Comparison of ENCODE assay signal across 8 cellular contexts in the genomic region with DNA sequence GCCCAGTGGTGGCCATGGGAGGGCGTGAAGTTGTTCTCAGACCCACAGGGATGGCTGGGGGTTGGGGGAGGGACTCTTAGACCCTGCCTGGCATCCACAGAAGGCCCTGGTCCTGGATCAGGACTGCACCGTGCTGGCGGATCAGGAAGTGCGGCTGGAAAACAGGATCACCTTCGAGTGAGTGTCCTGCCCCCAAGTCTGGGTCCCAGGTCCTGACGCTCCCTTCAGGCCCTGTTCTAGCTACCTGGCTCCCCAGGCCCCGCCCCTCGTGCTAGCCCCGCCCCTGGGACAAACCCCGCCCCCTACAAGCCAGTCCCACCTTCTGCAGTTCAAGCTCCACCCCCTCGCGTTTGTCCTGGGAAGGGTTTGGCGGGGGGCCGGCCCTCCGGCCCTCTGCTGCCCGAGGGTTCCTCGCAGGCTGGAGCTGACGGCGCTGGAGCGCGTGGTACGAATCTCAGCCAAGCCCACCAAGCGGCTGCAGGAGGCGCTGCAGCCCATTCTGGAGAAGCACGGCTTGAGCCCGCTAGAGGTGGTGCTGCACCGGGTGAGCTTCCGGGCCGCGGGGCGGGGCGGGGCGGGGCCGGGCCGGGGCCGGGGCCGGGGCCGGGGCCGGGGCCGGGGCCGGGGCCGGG. TPM values are rescaled to one million over a fixed set of nuclear protein-coding genes. Genes with fewer than 3 reads are reported as not detected.
DNase-seq lines count a peak whose midpoint lies in the region; ATAC-seq and TF ChIP-seq lines count a peak whose summit lies in the region.

No MANE protein-coding gene starts in this region.

- TF ChIP-seq CTCF in GM10266 (IDR thresholded peaks at IDR 0.05; ENCODE audit: control insufficient read depth, insufficient read depth, low read depth, missing control alignments), result peak; percentile 54
- TF ChIP-seq CTCF in OCI-LY1 (IDR thresholded peaks at IDR 0.05; ENCODE audit: low read length), result peak; percentile 40

- H2BK5ac ChIP-seq in trophoblast cell (ENCODE audit: low read depth, low read length, poor library complexity), result no peak overlapping the region

- no peaks in the 10 kb centered on the region for H3K9me3 Mint-ChIP-seq in activated naive CD8-positive, alpha-beta T cell treated with anti-CD3 and anti-CD28 coated beads, Interleukin-2, amount 10 ng/mL, durations not matched to agents 7 days and 5 days

- H4K20me1 ChIP-seq in OCI-LY1 (ENCODE audit: insufficient read depth, low read length), result no peaks in the 10 kb centered on the region

- no peak overlapping the region for H3K14ac ChIP-seq in trophoblast cell (ENCODE audit: low read length)

- ATAC-seq in HG03432 (IDR thresholded peaks at IDR 0.05; ENCODE audit: unreplicated experiment), result peak; percentile 53
- peak; percentile 84 for ATAC-seq in activated naive CD8-positive, alpha-beta T cell treated with anti-CD3 and anti-CD28 coated beads, Interleukin-2, amount 10 ng/mL, durations not matched to agents 7 days and 5 days (ENCODE audit: low read depth)
- ATAC-seq in Right ventricle myocardium superior (ENCODE audit: poor library complexity), result peak; percentile 62
- no peak for ATAC-seq in GM18909 (IDR thresholded peaks at IDR 0.05; ENCODE audit: poor library complexity, unreplicated experiment)

- H3K9me3 ChIP-seq in OCI-LY1 (ENCODE audit: low read length), result no peaks in the 10 kb centered on the region
- H3K9me3 ChIP-seq in trophoblast cell (ENCODE audit: insufficient read depth, low read depth, low read length), result no peaks in the 10 kb centered on the region

- no peak overlapping the region for H2BK120ac ChIP-seq in trophoblast cell (ENCODE audit: insufficient read depth, low read length, poor library complexity)

- DNase-seq in GM10266 (ENCODE audit: extremely low spot score), result peak; percentile 85
- DNase-seq in activated naive CD8-positive, alpha-beta T cell treated with anti-CD3 and anti-CD28 coated beads, Interleukin-2, amount 10 ng/mL, durations not matched to agents 7 days and 5 days, result peak; percentile 79
- peak; percentile 84 for DNase-seq in Right ventricle myocardium superior
- DNase-seq in trophoblast cell, result peak; percentile 85 to 88
- no peak for DNase-seq in cerebellar nuclear complex (lab: John Stamatoyannopoulos, UW)

- H3K36me3 Mint-ChIP-seq in activated naive CD8-positive, alpha-beta T cell treated with anti-CD3 and anti-CD28 coated beads, Interleukin-2, amount 10 ng/mL, durations not matched to agents 7 days and 5 days, result peaks cover 40% of the 10 kb centered on the region

- H3K27me3 Mint-ChIP-seq in activated naive CD8-positive, alpha-beta T cell treated with anti-CD3 and anti-CD28 coated beads, Interleukin-2, amount 10 ng/mL, durations not matched to agents 7 days and 5 days, result no peaks in the 10 kb centered on the region

- POLR2A ChIA-PET in activated naive CD8-positive, alpha-beta T cell treated with anti-CD3 and anti-CD28 coated beads, Interleukin-2, amount 10 ng/mL, durations not matched to agents 7 days and 5 days (lab: Charles Lee), result interaction anchor here (0.8 to 3.4 kb wide), 13 partner anchors 9 to 101 kb away, joined by 3 to 24 read pairs (median 4); a partner anchor contains a TSS

- no peak overlapping the region for H3K23ac ChIP-seq in trophoblast cell (ENCODE audit: low read length)

- H3K4me1 Mint-ChIP-seq in activated naive CD8-positive, alpha-beta T cell treated with anti-CD3 and anti-CD28 coated beads, Interleukin-2, amount 10 ng/mL, durations not matched to agents 7 days and 5 days, result peaks cover 41% of the 10 kb centered on the region

- peak overlapping the region; percentile 57 for H3K4me3 ChIP-seq in OCI-LY1 (ENCODE audit: low read depth, low read length, poor library complexity, severe bottlenecking)
- peak overlapping the region; percentile 38 for H3K4me3 ChIP-seq in trophoblast cell (ENCODE audit: low read depth, low read length)

- H4K91ac ChIP-seq in trophoblast cell (ENCODE audit: low read depth, low read length), result no peak overlapping the region

- H3K79me2 ChIP-seq in OCI-LY1 (ENCODE audit: insufficient read depth, low read length) (no peaks in the 10 kb centered on the region), trophoblast cell (ENCODE audit: control insufficient read depth, insufficient read depth, low read length, poor library complexity) (peaks cover 7% of the 10 kb centered on the region)

- H3F3A ChIP-seq in OCI-LY1 (ENCODE audit: insufficient read depth, low read length), result no peaks in the 10 kb centered on the region

- no peak overlapping the region for H3K27ac Mint-ChIP-seq in activated naive CD8-positive, alpha-beta T cell treated with anti-CD3 and anti-CD28 coated beads, Interleukin-2, amount 10 ng/mL, durations not matched to agents 7 days and 5 days

- H3K4me3 Mint-ChIP-seq in activated naive CD8-positive, alpha-beta T cell treated with anti-CD3 and anti-CD28 coated beads, Interleukin-2, amount 10 ng/mL, durations not matched to agents 7 days and 5 days, result peak overlapping the region; percentile 61

- no peaks in the 10 kb centered on the region for H3K27me3 ChIP-seq in OCI-LY1 (ENCODE audit: insufficient read depth, low read length)
- H3K27me3 ChIP-seq in trophoblast cell (ENCODE audit: insufficient read depth, low read length), result no peaks in the 10 kb centered on the region

- peak overlapping the region; percentile 37 for H4K8ac ChIP-seq in trophoblast cell (ENCODE audit: low read depth, low read length)

- no CpG with 5 or more reads among the region's 42 CpGs for WGBS in trophoblast cell (ENCODE audit: extremely low coverage, insufficient coverage, insufficient read length)

- H3K27ac ChIP-seq in OCI-LY1 (ENCODE audit: low read depth, low read length, poor library complexity, severe bottlenecking) (peak overlapping the region; percentile 75), trophoblast cell (ENCODE audit: low read depth, low read length) (no peak overlapping the region)

- no peak overlapping the region for H3K18ac ChIP-seq in trophoblast cell (ENCODE audit: low read length)

- no peak overlapping the region for H2AK5ac ChIP-seq in trophoblast cell (ENCODE audit: low read length)

- H3K9ac ChIP-seq in OCI-LY1 (ENCODE audit: low read length), result no peak overlapping the region
- H3K9ac ChIP-seq in trophoblast cell (ENCODE audit: low read length), result no peak overlapping the region

- no peak overlapping the region for H2BK12ac ChIP-seq in trophoblast cell (ENCODE audit: low read length)

- H4K12ac ChIP-seq in trophoblast cell (ENCODE audit: low read depth, low read length), result no peak overlapping the region

- H3K4me2 ChIP-seq in OCI-LY1 (ENCODE audit: low read length) (peak overlapping the region; percentile 3; the same call in 1 of the 2 replicates), trophoblast cell (ENCODE audit: low read length) (peak overlapping the region; percentile 55)

- H3K9me2 ChIP-seq in OCI-LY1 (ENCODE audit: low read depth, low read length), result no peaks in the 10 kb centered on the region

- H3K4ac ChIP-seq in trophoblast cell (ENCODE audit: low read depth, low read length), result no peak overlapping the region

- peaks cover 14% of the 10 kb centered on the region for H3K79me1 ChIP-seq in trophoblast cell (ENCODE audit: low read length)

- intact Hi-C loops in Right ventricle myocardium superior (cut with DNase I), result no loop called here

- H2AFZ ChIP-seq in OCI-LY1 (ENCODE audit: low read length) (no peak overlapping the region), trophoblast cell (ENCODE audit: insufficient read depth, low read length, poor library complexity) (peak overlapping the region; percentile 40)

- H3K36me3 ChIP-seq in OCI-LY1 (ENCODE audit: insufficient read depth, low read length), result peaks cover 29% of the 10 kb centered on the region
- no peaks in the 10 kb centered on the region for H3K36me3 ChIP-seq in trophoblast cell (ENCODE audit: control insufficient read depth in 1 of 2, insufficient read depth in 2 of 2, low read length in 2 of 2)

- peaks cover 29% of the 10 kb centered on the region for H3K4me1 ChIP-seq in OCI-LY1 (ENCODE audit: insufficient read depth, low read length, severe bottlenecking)
- peaks cover 16 to 17% of the 10 kb centered on the region in 2 experiments for H3K4me1 ChIP-seq in trophoblast cell (ENCODE audit: control insufficient read depth in 1 of 2, insufficient read depth in 2 of 2, low read length in 2 of 2)

RNA-seq across cellular contexts. Expression of a gene that starts 12.9 kb away (rescaled TPM):
- total RNA-seq in activated naive CD8-positive, alpha-beta T cell treated with anti-CD3 and anti-CD28 coated beads, Interleukin-2, amount 10 ng/mL, durations not matched to agents 7 days and 5 days, result 100 to 1,000 TPM; 113 to 124 TPM
- total RNA-seq in Right ventricle myocardium superior, result 2.4 TPM
- polyA plus RNA-seq in trophoblast cell (2013), result 9.9 and 10.1 TPM in 2 replicates

RNA-seq across cellular contexts. Expression of a gene that starts 13.6 kb away (rescaled TPM):
- total RNA-seq in activated naive CD8-positive, alpha-beta T cell treated with anti-CD3 and anti-CD28 coated beads, Interleukin-2, amount 10 ng/mL, durations not matched to agents 7 days and 5 days, result 1 to 10 TPM; 1.9 to 2.1 TPM
- total RNA-seq in Right ventricle myocardium superior, result not detected
- polyA plus RNA-seq in trophoblast cell (2013), result not detected in 2 replicates

RNA-seq across cellular contexts. Expression of a gene that starts 19.1 kb away (rescaled TPM):
- 100 to 1,000 TPM; 110 to 116 TPM for total RNA-seq in activated naive CD8-positive, alpha-beta T cell treated with anti-CD3 and anti-CD28 coated beads, Interleukin-2, amount 10 ng/mL, durations not matched to agents 7 days and 5 days
- total RNA-seq in Right ventricle myocardium superior, result 56.8 TPM
- 339 and 340 TPM in 2 replicates for polyA plus RNA-seq in trophoblast cell (2013)

RNA-seq across cellular contexts. Expression of a gene that starts 29.9 kb away (rescaled TPM):
- not detected for total RNA-seq in activated naive CD8-positive, alpha-beta T cell treated with anti-CD3 and anti-CD28 coated beads, Interleukin-2, amount 10 ng/mL, durations not matched to agents 7 days and 5 days
- not detected for total RNA-seq in Right ventricle myocardium superior
- polyA plus RNA-seq in trophoblast cell (2013), result not detected in 2 replicates

RNA-seq across cellular contexts. Expression of a gene that starts 38.8 kb away (rescaled TPM):
- 1 to 10 TPM; 2.2 to 2.8 TPM for total RNA-seq in activated naive CD8-positive, alpha-beta T cell treated with anti-CD3 and anti-CD28 coated beads, Interleukin-2, amount 10 ng/mL, durations not matched to agents 7 days and 5 days
- not detected for total RNA-seq in Right ventricle myocardium superior
- 0.47 and 0.49 TPM in 2 replicates for polyA plus RNA-seq in trophoblast cell (2013)

Comparison
In these comparisons a context has a peak if more than half of its experiments do, and no peak if none do; other contexts are left out.
1. DNase-seq: peak in GM10266 (single experiment), activated naive CD8-positive, alpha-beta T cell treated with anti-CD3 and anti-CD28 coated beads, Interleukin-2, amount 10 ng/mL, durations not matched to agents 7 days and 5 days (single experiment), Right ventricle myocardium superior (single experiment) and trophoblast cell (2 of 2); none in cerebellar nuclear complex (0 of 2).
2. RNA of a gene that starts 12.9 kb away (total RNA-seq): 113 to 124 TPM in activated naive CD8-positive, alpha-beta T cell treated with anti-CD3 and anti-CD28 coated beads, Interleukin-2, amount 10 ng/mL, durations not matched to agents 7 days and 5 days; 2.4 TPM in Right ventricle myocardium superior (single experiment); every median in the first group is over 10 times any median in the second.